In the genomic region with DNA sequence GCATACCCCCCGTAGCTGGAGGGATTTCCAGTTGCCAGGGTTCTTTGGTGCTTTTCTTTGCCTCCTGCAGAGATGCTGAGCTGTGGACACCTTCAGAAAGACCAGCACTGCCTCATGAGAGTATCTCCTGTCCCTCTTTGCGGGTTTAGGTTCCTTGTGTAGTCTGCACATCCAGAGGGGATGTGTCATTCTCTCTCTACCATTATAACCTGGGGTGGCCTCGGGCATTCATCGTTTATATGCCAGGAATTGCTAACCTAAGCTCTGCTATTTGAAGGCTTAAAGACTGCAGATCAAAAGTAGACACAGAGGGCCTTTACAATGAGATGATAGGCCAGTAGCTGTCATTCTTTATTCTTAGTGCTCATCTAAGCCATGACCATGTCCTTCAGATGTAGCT, we compare ENCODE assay signal across 20 cellular contexts.
DNase-seq lines count a peak whose midpoint lies in the region; ATAC-seq and TF ChIP-seq lines count a peak whose summit lies in the region.
"Had no signal": no experiment of that assay in that cellular context is flagged by ENCODE, and none has a peak within 500 bp of the region (broad histone marks: within the 10 kb centered on the region; RNA-seq: fewer than 3 reads in every experiment).

No MANE protein-coding gene starts in this region.

- H3K36me3 ChIP-seq in right atrium auricular region (no peaks in the 10 kb centered on the region), HEK293 (ENCODE audit: control insufficient read depth in 2 of 2, insufficient read depth in 1 of 2, low read length in 2 of 2) (peaks cover 0 to 25% of the 10 kb centered on the region in 2 experiments; a peak in 1 of 3 replicates), psoas muscle (ENCODE audit: insufficient read depth in 1 of 2, low read depth in 1 of 2) (peaks cover 3 to 4% of the 10 kb centered on the region in 2 donors)

- H3K4me3 Mint-ChIP-seq in brain: no peak overlapping the region
- H3K4me3 Mint-ChIP-seq: B cell; CD14-positive monocyte; CD4-positive, alpha-beta T cell; CD8-positive, alpha-beta memory T cell had no signal

- peaks cover 15% of the 10 kb centered on the region for H3K36me3 Mint-ChIP-seq in brain

- DNase-seq in cardiac septum (ENCODE audit: low spot score) (peak; percentile 43), right atrium auricular region (ENCODE audit: low spot score) (no peak), psoas muscle (no peak), posterior cingulate gyrus (no peak), C1 segment of cervical spinal cord (lab: John Stamatoyannopoulos, UW) (no peak)
- DNase-seq: CD4-positive, alpha-beta T cell; CD8-positive, alpha-beta memory T cell; DMS 273 treated with DMSO at 0.1 percent for 48 hours; DMS79; EL; GDM1; GOT3; HCEC 1CT had no signal

- no peaks in the 10 kb centered on the region for H3K27me3 Mint-ChIP-seq in brain
- H3K27me3 Mint-ChIP-seq: B cell; CD4-positive, alpha-beta T cell; CD8-positive, alpha-beta memory T cell had no signal

- H3K27me3 ChIP-seq in right atrium auricular region (no peaks in the 10 kb centered on the region), psoas muscle (ENCODE audit: insufficient read depth in 3 of 3, low read length in 2 of 3) (no peaks in the 10 kb centered on the region)
- H3K27me3 ChIP-seq: BLaER1 had no signal

- 49 to 69% (median 55%) methylated on average over 4 of the region's 4 CpGs for WGBS in psoas muscle, 3 donors

- CTCF ChIA-PET in HEK293 (lab: Yijun Ruan, JAX): interaction anchor here (0.6 to 1.5 kb wide), 2 partner anchors 13 to 76 kb away, joined by 3 read pairs; no protein-coding TSS in a partner anchor

- H3K27ac Mint-ChIP-seq in brain: peak overlapping the region in 3 of 5 experiments; percentile 40 to 92 (median 82)
- H3K27ac Mint-ChIP-seq: B cell; CD4-positive, alpha-beta T cell had no signal

- peaks cover 57% of the 10 kb centered on the region for H3K4me1 Mint-ChIP-seq in brain
- H3K4me1 Mint-ChIP-seq: B cell; CD14-positive monocyte; CD8-positive, alpha-beta memory T cell had no signal

- H3K4me1 ChIP-seq in right atrium auricular region: peaks cover 0 to 33% of the 10 kb centered on the region in 2 donors
- H3K4me1 ChIP-seq in HEK293 (ENCODE audit: control insufficient read depth, insufficient read depth, low read length): no peaks in the 10 kb centered on the region; the same call in 1 of the 2 replicates
- peaks cover 38% of the 10 kb centered on the region for H3K4me1 ChIP-seq in psoas muscle

- H3K4me3 ChIP-seq in right atrium auricular region (no peak overlapping the region), HEK293 (ENCODE audit: low read depth, low read length) (no peak overlapping the region), psoas muscle (no peak overlapping the region)
- H3K4me3 ChIP-seq: BLaER1, GM12878 had no signal

- no peaks in the 10 kb centered on the region for H3K9me3 Mint-ChIP-seq in brain
- H3K9me3 Mint-ChIP-seq: CD14-positive monocyte; CD4-positive, alpha-beta T cell; CD8-positive, alpha-beta memory T cell had no signal

- TF ChIP-seq CTCF in right atrium auricular region (IDR thresholded peaks at IDR 0.05): no peak
- no peak for TF ChIP-seq CTCF in HEK293 (tag by site-specific recombination; IDR thresholded peaks at IDR 0.05)
- TF ChIP-seq CTCF in brain (conservative IDR thresholded peaks at IDR 0.05): no peak
- TF ChIP-seq CTCF in psoas muscle (IDR thresholded peaks at IDR 0.05): no peak

- H3K9me3 ChIP-seq in right atrium auricular region (no peaks in the 10 kb centered on the region), HEK293 (ENCODE audit: control insufficient read depth, insufficient read depth, low read depth, low read length) (no peaks in the 10 kb centered on the region), psoas muscle (no peaks in the 10 kb centered on the region)
- H3K9me3 ChIP-seq: BLaER1 had no signal

- intact Hi-C loops in cardiac septum (cut with DNase I): no loop called here
- intact Hi-C loops in psoas muscle (cut with DNase I): loop anchor here in 1 of 2 donors (5.0 to 10.0 kb wide), 3 partner anchors 57 to 264 kb away; no protein-coding TSS in a partner anchor
- intact Hi-C loops in posterior cingulate gyrus (cut with DNase I): no loop called here

- ATAC-seq in psoas muscle (peak; percentile 25 to 64 (median 41)), GM21529 (IDR thresholded peaks at IDR 0.05; ENCODE audit: unreplicated experiment) (no peak)
- ATAC-seq: GM12878 had no signal

- peak overlapping the region in 1 of 2 donors; percentile 65 for H3K27ac ChIP-seq in right atrium auricular region
- no peak overlapping the region for H3K27ac ChIP-seq in HEK293 (ENCODE audit: extremely low read depth, low read depth, low read length)
- H3K27ac ChIP-seq in psoas muscle: peak overlapping the region; percentile 86
- H3K27ac ChIP-seq: BLaER1 had no signal

- POLR2A ChIA-PET in HEK293 (lab: Yijun Ruan, JAX): no interaction called here

TF ChIP-seq in HEK293, 187 proteins besides CTCF, POLR2A, EP300 and RAD21:
- TF ChIP-seq ZNF76 (tag by site-specific recombination; IDR thresholded peaks at IDR 0.05; ENCODE audit: borderline replicate concordance, low read depth): no peak
- TF ChIP-seq, protein P1, sequence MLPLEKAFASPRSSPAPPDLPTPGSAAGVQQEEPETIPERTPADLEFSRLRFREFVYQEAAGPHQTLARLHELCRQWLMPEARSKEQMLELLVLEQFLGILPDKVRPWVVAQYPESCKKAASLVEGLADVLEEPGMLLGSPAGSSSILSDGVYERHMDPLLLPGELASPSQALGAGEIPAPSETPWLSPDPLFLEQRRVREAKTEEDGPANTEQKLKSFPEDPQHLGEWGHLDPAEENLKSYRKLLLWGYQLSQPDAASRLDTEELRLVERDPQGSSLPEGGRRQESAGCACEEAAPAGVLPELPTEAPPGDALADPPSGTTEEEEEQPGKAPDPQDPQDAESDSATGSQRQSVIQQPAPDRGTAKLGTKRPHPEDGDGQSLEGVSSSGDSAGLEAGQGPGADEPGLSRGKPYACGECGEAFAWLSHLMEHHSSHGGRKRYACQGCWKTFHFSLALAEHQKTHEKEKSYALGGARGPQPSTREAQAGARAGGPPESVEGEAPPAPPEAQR (tag by site-specific recombination; IDR thresholded peaks at IDR 0.05): no peak
- no peak for TF ChIP-seq ZNF37A (tag by site-specific recombination; IDR thresholded peaks at IDR 0.05)
- TF ChIP-seq GLIS1 (tag by site-specific recombination; IDR thresholded peaks at IDR 0.05): peak; percentile 75
- TF ChIP-seq, protein P2, sequence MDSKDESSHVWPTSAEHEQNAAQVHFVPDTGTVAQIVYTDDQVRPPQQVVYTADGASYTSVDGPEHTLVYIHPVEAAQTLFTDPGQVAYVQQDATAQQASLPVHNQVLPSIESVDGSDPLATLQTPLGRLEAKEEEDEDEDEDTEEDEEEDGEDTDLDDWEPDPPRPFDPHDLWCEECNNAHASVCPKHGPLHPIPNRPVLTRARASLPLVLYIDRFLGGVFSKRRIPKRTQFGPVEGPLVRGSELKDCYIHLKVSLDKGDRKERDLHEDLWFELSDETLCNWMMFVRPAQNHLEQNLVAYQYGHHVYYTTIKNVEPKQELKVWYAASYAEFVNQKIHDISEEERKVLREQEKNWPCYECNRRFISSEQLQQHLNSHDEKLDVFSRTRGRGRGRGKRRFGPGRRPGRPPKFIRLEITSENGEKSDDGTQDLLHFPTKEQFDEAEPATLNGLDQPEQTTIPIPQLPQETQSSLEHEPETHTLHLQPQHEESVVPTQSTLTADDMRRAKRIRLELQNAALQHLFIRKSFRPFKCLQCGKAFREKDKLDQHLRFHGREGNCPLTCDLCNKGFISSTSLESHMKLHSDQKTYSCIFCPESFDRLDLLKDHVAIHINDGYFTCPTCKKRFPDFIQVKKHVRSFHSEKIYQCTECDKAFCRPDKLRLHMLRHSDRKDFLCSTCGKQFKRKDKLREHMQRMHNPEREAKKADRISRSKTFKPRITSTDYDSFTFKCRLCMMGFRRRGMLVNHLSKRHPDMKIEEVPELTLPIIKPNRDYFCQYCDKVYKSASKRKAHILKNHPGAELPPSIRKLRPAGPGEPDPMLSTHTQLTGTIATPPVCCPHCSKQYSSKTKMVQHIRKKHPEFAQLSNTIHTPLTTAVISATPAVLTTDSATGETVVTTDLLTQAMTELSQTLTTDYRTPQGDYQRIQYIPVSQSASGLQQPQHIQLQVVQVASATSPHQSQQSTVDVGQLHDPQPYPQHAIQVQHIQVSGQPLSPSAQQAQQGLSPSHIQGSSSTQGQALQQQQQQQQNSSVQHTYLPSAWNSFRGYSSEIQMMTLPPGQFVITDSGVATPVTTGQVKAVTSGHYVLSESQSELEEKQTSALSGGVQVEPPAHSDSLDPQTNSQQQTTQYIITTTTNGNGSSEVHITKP (tag by site-specific recombination; IDR thresholded peaks at IDR 0.05): no peak
- no peak for TF ChIP-seq ZNF791 (tag by site-specific recombination; IDR thresholded peaks at IDR 0.05)
